Comparison of ENCODE assay signal across 8 cellular contexts in the genomic region with DNA sequence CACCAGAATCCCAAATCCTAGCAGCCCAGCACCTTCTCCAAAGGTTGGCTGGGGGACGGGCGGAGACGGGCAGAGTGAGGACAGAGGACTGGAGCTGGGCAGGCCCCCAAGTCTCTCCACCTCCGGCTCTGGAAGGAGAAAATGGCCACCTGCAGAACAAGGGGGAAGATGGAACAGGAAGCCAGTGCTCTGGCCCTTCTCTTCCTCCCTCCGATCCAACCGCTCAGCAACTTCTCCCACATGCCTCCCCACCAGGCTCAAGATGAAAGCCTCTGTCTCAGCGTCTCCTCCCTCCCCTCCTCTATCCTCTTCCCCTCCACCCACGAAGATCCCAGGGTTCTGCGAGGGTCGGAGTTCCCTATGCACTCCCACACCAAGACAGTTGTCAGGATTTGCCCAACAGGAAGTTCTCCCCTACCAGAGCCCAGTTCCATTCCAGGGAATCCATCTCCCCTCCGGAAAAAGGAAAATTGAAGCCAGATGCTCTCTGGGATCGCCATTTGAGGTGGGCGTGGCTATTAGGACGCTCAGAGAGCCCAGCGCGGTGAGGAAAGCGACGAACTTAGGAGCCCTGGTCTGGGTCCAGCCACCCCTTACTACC. TPM values are rescaled to one million over a fixed set of nuclear protein-coding genes. Genes with fewer than 3 reads are reported as not detected.
A peak's percentile ranks its signal among the peaks of the same experiment; 100 is the strongest.
DNase-seq lines count a peak whose midpoint lies in the region; ATAC-seq and FAIRE-seq lines count a peak whose summit lies in the region.

No MANE protein-coding gene starts in this region.

- H3K36me3 ChIP-seq in H7 (replicated peaks; ENCODE audit: control insufficient read depth, insufficient read depth, low read length): no peaks in the 10 kb centered on the region

- ATAC-seq in GM21367 (IDR thresholded peaks at IDR 0.05; ENCODE audit: unreplicated experiment): no peak

- FAIRE-seq in frontal cortex (lab: Jason Lieb, UNC): no peak

- H3K27me3 ChIP-seq in H7 (ENCODE audit: control insufficient read depth, insufficient read depth, low read length): no peaks in the 10 kb centered on the region

- H3K4me3 ChIP-seq in H7 (ENCODE audit: insufficient read depth, low read depth, low read length): peak overlapping the region; percentile 50
- H3K4me3 ChIP-seq in skin epidermis: peak overlapping the region in 5 of 7 experiments; percentile 0 to 28 (median 12)

- peak overlapping the region in 10 of 21 experiments; percentile 0 to 74 (median 32) for H3K27ac ChIP-seq in skin epidermis

- no peak for DNase-seq in H7
- DNase-seq in brain pericyte (ENCODE audit: low read depth, low spot score): peak; percentile 13
- DNase-seq in iPS-NIHi7 (ENCODE audit: extremely low spot score): peak; percentile 78
- no peak for DNase-seq in OCI-M2 (lab: John Stamatoyannopoulos, UW; ENCODE audit: unreplicated experiment)
- DNase-seq in germinal center (ENCODE audit: low spot score): no peak
- no peak for DNase-seq in frontal cortex (ENCODE audit: low spot score in 2 of 2)

RNA-seq across cellular contexts. Expression of a gene that starts 20.0 kb away (rescaled TPM):
- total RNA-seq in H7 (2014; rRNA removed; shearing (Covaris generic)): 29.1 and 36.0 TPM in 2 replicates
- total RNA-seq in frontal cortex: 2.9 TPM

RNA-seq across cellular contexts. Expression of a gene that starts 40.2 kb away (rescaled TPM):
- 127 and 142 TPM in 2 replicates for total RNA-seq in H7 (2014; rRNA removed; shearing (Covaris generic))
- 33.0 TPM for total RNA-seq in frontal cortex

Comparison
In these comparisons a context has a peak if more than half of its experiments do, and no peak if none do; other contexts are left out.
1. DNase-seq: peak in brain pericyte (single experiment) and iPS-NIHi7 (single experiment); none in H7 (single experiment), OCI-M2 (single experiment), germinal center (single experiment) and frontal cortex (0 of 2).